1 cellular context compared by ENCODE assay signal in the genomic region with DNA sequence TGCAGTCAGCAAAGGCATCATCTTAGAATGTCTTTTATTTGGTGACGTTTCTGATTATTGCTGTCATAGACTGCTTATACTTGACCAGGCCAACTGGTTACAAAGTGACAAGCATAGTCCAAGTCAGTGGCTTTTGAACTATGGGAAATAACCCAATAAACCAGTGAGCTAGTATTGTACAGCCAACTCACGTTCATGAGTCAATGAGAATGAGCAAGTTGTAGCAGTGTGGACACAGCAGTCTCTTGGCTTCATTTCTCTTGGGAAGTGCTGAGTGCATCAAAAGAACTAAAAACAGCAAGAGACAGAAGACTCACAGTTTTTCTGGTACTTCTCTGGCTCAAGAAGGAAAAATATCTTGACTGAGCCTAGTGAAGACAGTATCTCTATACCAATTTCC.
TF ChIP-seq lines count a peak whose summit lies in the region.

No MANE protein-coding gene starts in this region.

TF ChIP-seq in GM23338, 12 proteins besides CTCF, POLR2A, EP300 and RAD21 (continued from another document):
- TF ChIP-seq, protein P1, sequence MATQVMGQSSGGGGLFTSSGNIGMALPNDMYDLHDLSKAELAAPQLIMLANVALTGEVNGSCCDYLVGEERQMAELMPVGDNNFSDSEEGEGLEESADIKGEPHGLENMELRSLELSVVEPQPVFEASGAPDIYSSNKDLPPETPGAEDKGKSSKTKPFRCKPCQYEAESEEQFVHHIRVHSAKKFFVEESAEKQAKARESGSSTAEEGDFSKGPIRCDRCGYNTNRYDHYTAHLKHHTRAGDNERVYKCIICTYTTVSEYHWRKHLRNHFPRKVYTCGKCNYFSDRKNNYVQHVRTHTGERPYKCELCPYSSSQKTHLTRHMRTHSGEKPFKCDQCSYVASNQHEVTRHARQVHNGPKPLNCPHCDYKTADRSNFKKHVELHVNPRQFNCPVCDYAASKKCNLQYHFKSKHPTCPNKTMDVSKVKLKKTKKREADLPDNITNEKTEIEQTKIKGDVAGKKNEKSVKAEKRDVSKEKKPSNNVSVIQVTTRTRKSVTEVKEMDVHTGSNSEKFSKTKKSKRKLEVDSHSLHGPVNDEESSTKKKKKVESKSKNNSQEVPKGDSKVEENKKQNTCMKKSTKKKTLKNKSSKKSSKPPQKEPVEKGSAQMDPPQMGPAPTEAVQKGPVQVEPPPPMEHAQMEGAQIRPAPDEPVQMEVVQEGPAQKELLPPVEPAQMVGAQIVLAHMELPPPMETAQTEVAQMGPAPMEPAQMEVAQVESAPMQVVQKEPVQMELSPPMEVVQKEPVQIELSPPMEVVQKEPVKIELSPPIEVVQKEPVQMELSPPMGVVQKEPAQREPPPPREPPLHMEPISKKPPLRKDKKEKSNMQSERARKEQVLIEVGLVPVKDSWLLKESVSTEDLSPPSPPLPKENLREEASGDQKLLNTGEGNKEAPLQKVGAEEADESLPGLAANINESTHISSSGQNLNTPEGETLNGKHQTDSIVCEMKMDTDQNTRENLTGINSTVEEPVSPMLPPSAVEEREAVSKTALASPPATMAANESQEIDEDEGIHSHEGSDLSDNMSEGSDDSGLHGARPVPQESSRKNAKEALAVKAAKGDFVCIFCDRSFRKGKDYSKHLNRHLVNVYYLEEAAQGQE (IDR thresholded peaks at IDR 0.05; ENCODE audit: unreplicated experiment) = no peak
- TF ChIP-seq, protein P2, sequence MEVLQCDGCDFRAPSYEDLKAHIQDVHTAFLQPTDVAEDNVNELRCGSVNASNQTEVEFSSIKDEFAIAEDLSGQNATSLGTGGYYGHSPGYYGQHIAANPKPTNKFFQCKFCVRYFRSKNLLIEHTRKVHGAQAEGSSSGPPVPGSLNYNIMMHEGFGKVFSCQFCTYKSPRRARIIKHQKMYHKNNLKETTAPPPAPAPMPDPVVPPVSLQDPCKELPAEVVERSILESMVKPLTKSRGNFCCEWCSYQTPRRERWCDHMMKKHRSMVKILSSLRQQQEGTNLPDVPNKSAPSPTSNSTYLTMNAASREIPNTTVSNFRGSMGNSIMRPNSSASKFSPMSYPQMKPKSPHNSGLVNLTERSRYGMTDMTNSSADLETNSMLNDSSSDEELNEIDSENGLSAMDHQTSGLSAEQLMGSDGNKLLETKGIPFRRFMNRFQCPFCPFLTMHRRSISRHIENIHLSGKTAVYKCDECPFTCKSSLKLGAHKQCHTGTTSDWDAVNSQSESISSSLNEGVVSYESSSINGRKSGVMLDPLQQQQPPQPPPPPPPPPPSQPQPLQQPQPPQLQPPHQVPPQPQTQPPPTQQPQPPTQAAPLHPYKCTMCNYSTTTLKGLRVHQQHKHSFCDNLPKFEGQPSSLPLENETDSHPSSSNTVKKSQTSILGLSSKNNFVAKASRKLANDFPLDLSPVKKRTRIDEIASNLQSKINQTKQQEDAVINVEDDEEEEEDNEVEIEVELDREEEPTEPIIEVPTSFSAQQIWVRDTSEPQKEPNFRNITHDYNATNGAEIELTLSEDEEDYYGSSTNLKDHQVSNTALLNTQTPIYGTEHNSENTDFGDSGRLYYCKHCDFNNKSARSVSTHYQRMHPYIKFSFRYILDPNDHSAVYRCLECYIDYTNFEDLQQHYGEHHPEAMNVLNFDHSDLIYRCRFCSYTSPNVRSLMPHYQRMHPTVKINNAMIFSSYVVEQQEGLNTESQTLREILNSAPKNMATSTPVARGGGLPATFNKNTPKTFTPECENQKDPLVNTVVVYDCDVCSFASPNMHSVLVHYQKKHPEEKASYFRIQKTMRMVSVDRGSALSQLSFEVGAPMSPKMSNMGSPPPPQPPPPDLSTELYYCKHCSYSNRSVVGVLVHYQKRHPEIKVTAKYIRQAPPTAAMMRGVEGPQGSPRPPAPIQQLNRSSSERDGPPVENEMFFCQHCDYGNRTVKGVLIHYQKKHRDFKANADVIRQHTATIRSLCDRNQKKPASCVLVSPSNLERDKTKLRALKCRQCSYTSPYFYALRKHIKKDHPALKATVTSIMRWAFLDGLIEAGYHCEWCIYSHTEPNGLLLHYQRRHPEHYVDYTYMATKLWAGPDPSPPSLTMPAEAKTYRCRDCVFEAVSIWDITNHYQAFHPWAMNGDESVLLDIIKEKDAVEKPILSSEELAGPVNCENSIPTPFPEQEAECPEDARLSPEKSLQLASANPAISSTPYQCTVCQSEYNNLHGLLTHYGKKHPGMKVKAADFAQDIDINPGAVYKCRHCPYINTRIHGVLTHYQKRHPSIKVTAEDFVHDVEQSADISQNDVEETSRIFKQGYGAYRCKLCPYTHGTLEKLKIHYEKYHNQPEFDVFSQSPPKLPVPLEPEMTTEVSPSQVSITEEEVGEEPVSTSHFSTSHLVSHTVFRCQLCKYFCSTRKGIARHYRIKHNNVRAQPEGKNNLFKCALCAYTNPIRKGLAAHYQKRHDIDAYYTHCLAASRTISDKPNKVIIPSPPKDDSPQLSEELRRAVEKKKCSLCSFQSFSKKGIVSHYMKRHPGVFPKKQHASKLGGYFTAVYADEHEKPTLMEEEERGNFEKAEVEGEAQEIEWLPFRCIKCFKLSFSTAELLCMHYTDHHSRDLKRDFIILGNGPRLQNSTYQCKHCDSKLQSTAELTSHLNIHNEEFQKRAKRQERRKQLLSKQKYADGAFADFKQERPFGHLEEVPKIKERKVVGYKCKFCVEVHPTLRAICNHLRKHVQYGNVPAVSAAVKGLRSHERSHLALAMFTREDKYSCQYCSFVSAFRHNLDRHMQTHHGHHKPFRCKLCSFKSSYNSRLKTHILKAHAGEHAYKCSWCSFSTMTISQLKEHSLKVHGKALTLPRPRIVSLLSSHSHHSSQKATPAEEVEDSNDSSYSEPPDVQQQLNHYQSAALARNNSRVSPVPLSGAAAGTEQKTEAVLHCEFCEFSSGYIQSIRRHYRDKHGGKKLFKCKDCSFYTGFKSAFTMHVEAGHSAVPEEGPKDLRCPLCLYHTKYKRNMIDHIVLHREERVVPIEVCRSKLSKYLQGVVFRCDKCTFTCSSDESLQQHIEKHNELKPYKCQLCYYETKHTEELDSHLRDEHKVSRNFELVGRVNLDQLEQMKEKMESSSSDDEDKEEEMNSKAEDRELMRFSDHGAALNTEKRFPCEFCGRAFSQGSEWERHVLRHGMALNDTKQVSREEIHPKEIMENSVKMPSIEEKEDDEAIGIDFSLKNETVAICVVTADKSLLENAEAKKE (CRISPR knock-in tag; IDR thresholded peaks at IDR 0.05) = no peak
- TF ChIP-seq EZH2 (IDR thresholded peaks at IDR 0.05; ENCODE audit: low read depth, unreplicated experiment) (no peak), JUNB (IDR thresholded peaks at IDR 0.05; ENCODE audit: unreplicated experiment) (no peak)
